Comparison of ENCODE assay signal across 7 cellular contexts in genomic region chr14:55028066-55028465, GRCh38. TPM values are rescaled to one million over a fixed set of nuclear protein-coding genes. Genes with fewer than 3 reads are reported as not detected.
DNase-seq lines count a peak whose midpoint lies in the region; ATAC-seq and TF ChIP-seq lines count a peak whose summit lies in the region.

No MANE protein-coding gene starts in this region.

- H3F3A ChIP-seq in GM23248 (ENCODE audit: insufficient read depth) = peaks cover 15% of the 10 kb centered on the region; the same call in 1 of the 2 replicates

- peak overlapping the region; percentile 91 for H3K9ac ChIP-seq in GM23248

- H3K4me1 ChIP-seq in GM23248 (ENCODE audit: insufficient read depth) = peaks cover 35% of the 10 kb centered on the region

- in situ Hi-C loops in GM23248 (cut with MboI) = no loop called here

- H3K27me3 ChIP-seq in GM23248 (replicated peaks; ENCODE audit: insufficient read depth) = no peaks in the 10 kb centered on the region

- H3K27ac ChIP-seq in GM23248 = peak overlapping the region; percentile 84

- no peaks in the 10 kb centered on the region for H3K9me3 ChIP-seq in GM23248 (ENCODE audit: low read depth)

- 4 to 5% methylated on average over 8 of the region's 8 CpGs for WGBS in GM23248 (ENCODE audit: low coverage in 1 of 2, low lambda C conversion rate in 2 of 2, missing lambda C conversion rate in 2 of 2), 2 experiments

- no peaks in the 10 kb centered on the region for H3K36me3 ChIP-seq in GM23248 (ENCODE audit: low read depth)

- peak overlapping the region; percentile 91 for H3K4me3 ChIP-seq in GM23248
- peak overlapping the region; percentile 63 for H3K4me3 ChIP-seq in fibroblast of mammary gland (ENCODE audit: control insufficient read depth, low read depth, low read length)
- peak overlapping the region; percentile 80 for H3K4me3 ChIP-seq in skeletal muscle cell (ENCODE audit: low read depth, low read length)

- H3K4me2 ChIP-seq in GM23248 (ENCODE audit: unreplicated experiment) = peak overlapping the region; percentile 98

- peaks cover 4% of the 10 kb centered on the region; the same call in 1 of the 2 replicates for H4K20me1 ChIP-seq in GM23248 (ENCODE audit: insufficient read depth)

- peak overlapping the region; percentile 98 for H2AFZ ChIP-seq in GM23248

- DNase-seq in GM23248 = peak; percentile 54
- DNase-seq in RKO (ENCODE audit: low spot score) = peak; percentile 46
- no peak for DNase-seq in fibroblast of mammary gland (ENCODE audit: low read depth)
- DNase-seq in skeletal muscle cell (ENCODE audit: low read depth) = no peak
- no peak for DNase-seq in UCSD-AML1 (lab: John Stamatoyannopoulos, UW; ENCODE audit: unreplicated experiment)

- TF ChIP-seq CTCF in fibroblast of mammary gland (conservative IDR thresholded peaks at IDR 0.05; ENCODE audit: control insufficient read depth, insufficient read depth, low read depth, low read length) = no peak

- no peaks in the 10 kb centered on the region for H3K9me2 ChIP-seq in GM23248 (ENCODE audit: insufficient read depth)

- ATAC-seq in HG03097 (IDR thresholded peaks at IDR 0.05; ENCODE audit: low FRiP score, unreplicated experiment) (no peak), HG02981 (IDR thresholded peaks at IDR 0.05; ENCODE audit: unreplicated experiment) (no peak)

- peaks cover 85% of the 10 kb centered on the region for H3K79me2 ChIP-seq in GM23248 (ENCODE audit: insufficient read depth)

RNA-seq across cellular contexts. Expression of gene SOCS4, which starts 1.0 kb away (rescaled TPM):
- 15.7 TPM in 2 replicates for total RNA-seq in GM23248 (2014; rRNA removed; shearing (Covaris generic))
- 7.4 and 7.7 TPM in 2 replicates for polyA plus RNA-seq in GM23248 (2016; fragmentation: Nextera tagmentation; extraction: Ambion mirVana)

RNA-seq across cellular contexts. Expression of gene WDHD1, which starts 1.2 kb away (rescaled TPM):
- 6.3 and 9.6 TPM in 2 replicates for total RNA-seq in GM23248 (2014; rRNA removed; shearing (Covaris generic))
- polyA plus RNA-seq in GM23248 (2016; fragmentation: Nextera tagmentation; extraction: Ambion mirVana) = 6.6 and 7.5 TPM in 2 replicates

RNA-seq across cellular contexts. Expression of gene MAPK1IP1L, which starts 23.4 kb away (rescaled TPM):
- 79.4 and 92.6 TPM in 2 replicates for total RNA-seq in GM23248 (2014; rRNA removed; shearing (Covaris generic))
- 89.0 and 92.5 TPM in 2 replicates for polyA plus RNA-seq in GM23248 (2016; fragmentation: Nextera tagmentation; extraction: Ambion mirVana)

Comparison
In these comparisons a context has a peak if more than half of its experiments do, and no peak if none do; other contexts are left out.
1. DNase-seq: peak in GM23248 (single experiment) and RKO (single experiment); none in fibroblast of mammary gland (single experiment), skeletal muscle cell (single experiment) and UCSD-AML1 (single experiment).
2. Peak in every context shown above with its lines, with median percentiles within 50 percentile points of each other: H3K4me3 ChIP-seq.